1 cellular context compared by ENCODE assay signal in the genomic region with DNA sequence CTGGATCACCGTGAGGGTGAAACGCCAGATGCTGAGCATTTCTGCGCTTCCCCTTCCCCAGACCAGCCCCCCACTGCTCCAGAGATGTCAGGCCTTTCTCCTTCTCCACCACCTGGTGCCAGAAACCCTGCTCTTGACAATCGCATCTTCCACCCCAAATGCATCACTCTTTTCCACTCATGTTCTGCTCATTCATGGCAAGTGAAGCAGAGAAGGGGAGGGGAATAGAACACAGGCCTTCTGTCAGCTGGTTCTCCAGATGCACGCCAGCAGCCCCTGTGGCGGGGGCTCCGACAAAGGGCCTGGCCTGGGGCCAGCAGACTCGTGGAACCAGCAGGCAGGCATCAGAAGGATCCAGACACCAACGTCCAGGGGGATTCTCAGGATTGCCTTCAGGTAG.
TF ChIP-seq lines count a peak whose summit lies in the region.

No MANE protein-coding gene starts in this region.

TF ChIP-seq in GM12878, 131 proteins besides CTCF, POLR2A, EP300 and RAD21 (continued from another document):
- no peak for TF ChIP-seq ZBTB33 (IDR thresholded peaks at IDR 0.05)
- TF ChIP-seq SREBF1 (IDR thresholded peaks at IDR 0.05; ENCODE audit: low read length), result no peak
TF ChIP-seq in GM12878: peak in this region for 0.
